ENCODE assay signal across 8 cellular contexts in genomic region chr11:10309163-10310093, GRCh38. TPM values are rescaled to one million over a fixed set of nuclear protein-coding genes. Genes with fewer than 3 reads are reported as not detected.
A peak's percentile ranks its signal among the peaks of the same experiment; 100 is the strongest.
DNase-seq lines count a peak whose midpoint lies in the region; ATAC-seq and TF ChIP-seq lines count a peak whose summit lies in the region.

No MANE protein-coding gene starts in this region.

- H3K27ac ChIP-seq in SU-DHL-6 (ENCODE audit: low read depth, low read length) (peak overlapping the region; percentile 12; the same call in 1 of the 2 replicates), skin epidermis (peak overlapping the region in 12 of 21 experiments; percentile 19 to 91 (median 44))

- no peak overlapping the region for H3K9ac ChIP-seq in SU-DHL-6 (ENCODE audit: low read length)

- no peak overlapping the region for H2AFZ ChIP-seq in SU-DHL-6 (ENCODE audit: low read depth, low read length, severe bottlenecking)

- H3K9me3 Mint-ChIP-seq in effector memory CD8-positive, alpha-beta T cell = no peaks in the 10 kb centered on the region

- H3K4me2 ChIP-seq in SU-DHL-6 (ENCODE audit: low read depth, low read length, poor library complexity, severe bottlenecking) = peak overlapping the region; percentile 27

- H3K4me1 Mint-ChIP-seq in effector memory CD8-positive, alpha-beta T cell (ENCODE audit: low read depth in 2 of 2) = peaks cover 24 to 37% of the 10 kb centered on the region in 2 donors

- peaks cover 7% of the 10 kb centered on the region for H3K36me3 Mint-ChIP-seq in effector memory CD8-positive, alpha-beta T cell (ENCODE audit: insufficient read depth)

- ATAC-seq in effector memory CD8-positive, alpha-beta T cell (replicated peaks) = no peak
- no peak for ATAC-seq in GM18868 (IDR thresholded peaks at IDR 0.05; ENCODE audit: unreplicated experiment)

- H3K9me3 ChIP-seq in SU-DHL-6 (ENCODE audit: insufficient read depth, low read length) = no peaks in the 10 kb centered on the region

- no peak overlapping the region for H3K4me3 ChIP-seq in SU-DHL-6 (ENCODE audit: insufficient read depth, low read length, poor library complexity, severe bottlenecking)
- no peak overlapping the region for H3K4me3 ChIP-seq in skin epidermis

- DNase-seq in H4 (ENCODE audit: low spot score) = peak; percentile 92
- peak; percentile 62 for DNase-seq in glomerular visceral epithelial cell (ENCODE audit: extremely low spot score)
- DNase-seq in NCI-H1417 treated with DMSO at 0.1 percent for 48 hours (lab: John Stamatoyannopoulos, UW) = no peak
- DNase-seq in effector memory CD8-positive, alpha-beta T cell = no peak
- DNase-seq in NCI-H510A (lab: John Stamatoyannopoulos, UW) = no peak

- no peaks in the 10 kb centered on the region for H3K79me2 ChIP-seq in SU-DHL-6 (ENCODE audit: insufficient read depth, low read length)

- no peak overlapping the region for H3K4me3 Mint-ChIP-seq in effector memory CD8-positive, alpha-beta T cell

- no peaks in the 10 kb centered on the region for H3F3A ChIP-seq in SU-DHL-6 (ENCODE audit: insufficient read depth)

- TF ChIP-seq CTCF in SU-DHL-6 (IDR thresholded peaks at IDR 0.05; ENCODE audit: insufficient read depth, low read length, poor library complexity, severe bottlenecking) = no peak

- peaks cover 28 to 68% of the 10 kb centered on the region in 2 donors for H3K27me3 Mint-ChIP-seq in effector memory CD8-positive, alpha-beta T cell

- H3K27me3 ChIP-seq in SU-DHL-6 (ENCODE audit: low read length) = no peaks in the 10 kb centered on the region

- no peak overlapping the region for H3K27ac Mint-ChIP-seq in effector memory CD8-positive, alpha-beta T cell

- no peaks in the 10 kb centered on the region for H3K9me2 ChIP-seq in SU-DHL-6 (replicated peaks; ENCODE audit: insufficient read depth, low read length)

- no peaks in the 10 kb centered on the region for H4K20me1 ChIP-seq in SU-DHL-6 (ENCODE audit: low read depth, low read length)

- no peaks in the 10 kb centered on the region for H3K36me3 ChIP-seq in SU-DHL-6 (ENCODE audit: low read length)

RNA-seq across cellular contexts. Expression of gene ADM, which starts 4.6 kb away (rescaled TPM):
- total RNA-seq in H4 (2014; rRNA removed; shearing (Covaris generic)) = 86.8 and 91.3 TPM in 2 replicates

RNA-seq across cellular contexts. Expression of gene SBF2, which starts 15.4 kb away (rescaled TPM):
- 15.2 and 27.0 TPM in 2 replicates for total RNA-seq in H4 (2014; rRNA removed; shearing (Covaris generic))

Comparison
In these comparisons a context has a peak if more than half of its experiments do, and no peak if none do; other contexts are left out.
1. DNase-seq: peak in H4 (single experiment) and glomerular visceral epithelial cell (single experiment); none in NCI-H1417 treated with DMSO at 0.1 percent for 48 hours (single experiment), effector memory CD8-positive, alpha-beta T cell (0 of 3) and NCI-H510A (single experiment).